In the genomic region with DNA sequence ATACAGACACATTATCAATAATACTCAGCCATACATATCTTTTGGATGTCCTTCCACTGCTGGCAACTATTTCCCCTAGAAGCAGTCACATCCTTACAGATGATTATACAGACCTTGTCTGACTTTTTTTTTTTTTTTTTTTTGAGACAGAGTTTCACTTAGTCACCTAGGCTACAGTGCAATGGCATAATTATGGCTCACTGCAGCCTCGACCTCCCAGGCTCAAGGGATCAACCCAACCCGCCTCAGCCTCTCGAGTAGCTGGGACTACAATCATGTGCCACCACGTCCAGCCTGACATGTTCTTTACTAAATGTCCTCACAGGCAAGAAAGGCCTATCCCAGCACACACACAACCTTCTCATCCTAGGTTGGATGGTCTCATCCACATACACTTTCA, we compare ENCODE assay signal across 23 cellular contexts. TPM values are rescaled to one million over a fixed set of nuclear protein-coding genes. Genes with fewer than 3 reads are reported as not detected.
"Had no signal": no experiment of that assay in that cellular context is flagged by ENCODE, and none has a peak within 500 bp of the region (broad histone marks: within the 10 kb centered on the region; RNA-seq: fewer than 3 reads in every experiment).

No MANE protein-coding gene starts in this region.

- H3K4me1 ChIP-seq: colonic mucosa, foreskin keratinocyte, left ventricle myocardium inferior, uterus had no signal

- H3K9me3 ChIP-seq: colonic mucosa, left ventricle myocardium inferior, transverse colon, uterus had no signal

- H3K36me3 Mint-ChIP-seq: activated CD4-positive, alpha-beta memory T cell treated with anti-CD3 and anti-CD28 coated beads for 36 hours; activated naive CD8-positive, alpha-beta T cell treated with anti-CD3 and anti-CD28 coated beads, Interleukin-2, amount 10 ng/mL, durations not matched to agents 7 days and 5 days; immature natural killer cell; naive thymus-derived CD4-positive, alpha-beta T cell; stimulated activated memory B cell treated with anti-CD40 and anti-IgM and Interleukin-4, amounts not matched to agents 10 μg/mL and 1 μg/mL and 100 μg/mL, for 72 hours had no signal

- H3K4me3 Mint-ChIP-seq: activated CD4-positive, alpha-beta memory T cell treated with anti-CD3 and anti-CD28 coated beads for 36 hours; activated naive CD4-positive, alpha-beta T cell treated with anti-CD3 and anti-CD28 coated beads for 36 hours; activated naive CD8-positive, alpha-beta T cell treated with anti-CD3 and anti-CD28 coated beads, Interleukin-2, amount 10 ng/mL, durations not matched to agents 7 days and 5 days; immature natural killer cell; naive thymus-derived CD4-positive, alpha-beta T cell; neural crest cell; stimulated activated memory B cell treated with anti-CD40 and anti-IgM and Interleukin-4, amounts not matched to agents 10 μg/mL and 1 μg/mL and 100 μg/mL, for 72 hours had no signal

- H3K4me1 Mint-ChIP-seq: activated naive CD8-positive, alpha-beta T cell treated with anti-CD3 and anti-CD28 coated beads, Interleukin-2, amount 10 ng/mL, durations not matched to agents 7 days and 5 days; immature natural killer cell; stimulated activated memory B cell treated with anti-CD40 and anti-IgM and Interleukin-4, amounts not matched to agents 10 μg/mL and 1 μg/mL and 100 μg/mL, for 72 hours had no signal

- H3K27ac ChIP-seq: colonic mucosa, foreskin keratinocyte, left ventricle myocardium inferior, transverse colon, uterus, VCaP had no signal

- H3K9me3 Mint-ChIP-seq: activated CD4-positive, alpha-beta memory T cell treated with anti-CD3 and anti-CD28 coated beads for 36 hours; activated naive CD4-positive, alpha-beta T cell treated with anti-CD3 and anti-CD28 coated beads for 36 hours; activated naive CD8-positive, alpha-beta T cell treated with anti-CD3 and anti-CD28 coated beads, Interleukin-2, amount 10 ng/mL, durations not matched to agents 7 days and 5 days; immature natural killer cell; naive thymus-derived CD4-positive, alpha-beta T cell; neural crest cell; stimulated activated memory B cell treated with anti-CD40 and anti-IgM and Interleukin-4, amounts not matched to agents 10 μg/mL and 1 μg/mL and 100 μg/mL, for 72 hours had no signal

- H3K4me3 ChIP-seq: colonic mucosa, left ventricle myocardium inferior, transverse colon, uterus had no signal

- H3K36me3 ChIP-seq: colonic mucosa, left ventricle myocardium inferior, transverse colon, uterus had no signal

- ATAC-seq: foreskin keratinocyte; naive thymus-derived CD4-positive, alpha-beta T cell; sciatic nerve; stimulated activated memory B cell treated with anti-CD40 and anti-IgM and Interleukin-4, amounts not matched to agents 10 μg/mL and 1 μg/mL and 100 μg/mL, for 72 hours had no signal

- FAIRE-seq: small intestine had no signal

- H3K27ac Mint-ChIP-seq: activated CD4-positive, alpha-beta memory T cell treated with anti-CD3 and anti-CD28 coated beads for 36 hours; activated naive CD4-positive, alpha-beta T cell treated with anti-CD3 and anti-CD28 coated beads for 36 hours; activated naive CD8-positive, alpha-beta T cell treated with anti-CD3 and anti-CD28 coated beads, Interleukin-2, amount 10 ng/mL, durations not matched to agents 7 days and 5 days; immature natural killer cell; naive thymus-derived CD4-positive, alpha-beta T cell; stimulated activated memory B cell treated with anti-CD40 and anti-IgM and Interleukin-4, amounts not matched to agents 10 μg/mL and 1 μg/mL and 100 μg/mL, for 72 hours had no signal

- DNase-seq: activated CD4-positive, alpha-beta memory T cell treated with anti-CD3 and anti-CD28 coated beads for 36 hours; activated CD4-positive, alpha-beta T cell treated with anti-CD3 and anti-CD28 coated beads for 1 hour; activated effector memory CD4-positive, alpha-beta T cell treated with Interleukin-2 at 50 U/mL for 16 hours; activated naive CD4-positive, alpha-beta T cell treated with anti-CD3 and anti-CD28 coated beads for 36 hours; activated naive CD8-positive, alpha-beta T cell treated with anti-CD3 and anti-CD28 coated beads, Interleukin-2, amount 10 ng/mL, durations not matched to agents 7 days and 5 days; activated T-cell treated with anti-CD3 and anti-CD28 coated beads, Interleukin-2, amount 50 U/mL, for 48 hours; amniotic stem cell; colonic mucosa; foreskin keratinocyte; immature natural killer cell; left ventricle myocardium inferior; naive thymus-derived CD4-positive, alpha-beta T cell; occipital lobe; posterior cingulate gyrus; small intestine; stimulated activated CD4-positive, alpha-beta T cell treated with anti-CD3 and anti-CD28 coated beads, Interleukin-2, amount 100 ng/mL, for 24 hours; transverse colon; uterus had no signal

- H3K27me3 ChIP-seq: colonic mucosa, foreskin keratinocyte, transverse colon, uterus had no signal

RNA-seq across cellular contexts. Expression of a gene that starts 24.0 kb away (rescaled TPM):
- polyA plus RNA-seq: immature natural killer cell; naive thymus-derived CD4-positive, alpha-beta T cell had no signal

RNA-seq across cellular contexts. Expression of a gene that starts 29.9 kb away (rescaled TPM):
- total RNA-seq: activated CD4-positive, alpha-beta memory T cell treated with anti-CD3 and anti-CD28 coated beads for 36 hours; activated naive CD4-positive, alpha-beta T cell treated with anti-CD3 and anti-CD28 coated beads for 36 hours; activated naive CD8-positive, alpha-beta T cell treated with anti-CD3 and anti-CD28 coated beads, Interleukin-2, amount 10 ng/mL, durations not matched to agents 7 days and 5 days; T-helper 2 cell treated with Interferon-gamma antibody and Interleukin-4, amounts not matched to agents 100 ng/mL and 5 ng/mL, for 36 hours had no signal
- polyA plus RNA-seq: immature natural killer cell; naive thymus-derived CD4-positive, alpha-beta T cell had no signal
